ENCODE assay signal across 1 cellular context in genomic region chr17:59684967-59685366, GRCh38.
TF ChIP-seq lines count a peak whose summit lies in the region.

No MANE protein-coding gene starts in this region.

TF ChIP-seq in K562, 482 proteins besides CTCF, POLR2A, EP300 and RAD21 (continued from another document and continues in another):
- TF ChIP-seq MGA (IDR thresholded peaks at IDR 0.05) (no peak), EHMT2 (IDR thresholded peaks at IDR 0.05) (no peak; the same call in 1 of the 2 replicates), COPS2 (conservative IDR thresholded peaks at IDR 0.05) (no peak), JUND (IDR thresholded peaks at IDR 0.05; ENCODE audit: borderline replicate concordance, low read depth, low read length) (peak; percentile 84), JUND (tag; IDR thresholded peaks at IDR 0.05; ENCODE audit: borderline replicate concordance, low read depth, low read length) (peak; percentile 49; the same call in 1 of the 3 replicates), HSF4 (CRISPR knock-in tag; IDR thresholded peaks at IDR 0.05; ENCODE audit: borderline replicate concordance) (no peak), HNRNPL (IDR thresholded peaks at IDR 0.05; ENCODE audit: low read depth, low read length) (no peak), ARID2 (IDR thresholded peaks at IDR 0.05) (no peak), ARID3A (IDR thresholded peaks at IDR 0.05; ENCODE audit: borderline replicate concordance, low read depth, low read length) (no peak), CREB5 (CRISPR knock-in tag; IDR thresholded peaks at IDR 0.05) (no peak), ZNF395 (CRISPR knock-in tag; IDR thresholded peaks at IDR 0.05) (peak; percentile 70; the same call in 1 of the 2 replicates), MLLT1 (IDR thresholded peaks at IDR 0.05) (0 out of 4 replicates have a peak, but pooled peaks of 1 of the 2 experiments have one; percentile 51), DACH1 (IDR thresholded peaks at IDR 0.05; ENCODE audit: partially characterized antibody) (no peak), SNRNP70 (optimal IDR thresholded peaks at IDR 0.05; ENCODE audit: low read depth, low read length) (no peak), ZNF57 (CRISPR knock-in tag; IDR thresholded peaks at IDR 0.05) (no peak), ZNF518B (CRISPR knock-in tag; IDR thresholded peaks at IDR 0.05) (no peak), MEIS2 (IDR thresholded peaks at IDR 0.05; ENCODE audit: partially characterized antibody) (peak; percentile 94), RHOXF2B (CRISPR knock-in tag; conservative IDR thresholded peaks at IDR 0.05) (no peak), POLR2H (tag; IDR thresholded peaks at IDR 0.05; ENCODE audit: low read depth) (peak; percentile 48; the same call in 1 of the 2 replicates), PKNOX1 (IDR thresholded peaks at IDR 0.05) (peak; percentile 63), PTBP1 (IDR thresholded peaks at IDR 0.05; ENCODE audit: low read depth, low read length) (no peak), SRF (CRISPR knock-in tag; IDR thresholded peaks at IDR 0.05) (peak in 1 of 2 experiments; percentile 88; a peak in 2 of 4 replicates)
